10 cellular contexts compared by ENCODE assay signal in the genomic region with DNA sequence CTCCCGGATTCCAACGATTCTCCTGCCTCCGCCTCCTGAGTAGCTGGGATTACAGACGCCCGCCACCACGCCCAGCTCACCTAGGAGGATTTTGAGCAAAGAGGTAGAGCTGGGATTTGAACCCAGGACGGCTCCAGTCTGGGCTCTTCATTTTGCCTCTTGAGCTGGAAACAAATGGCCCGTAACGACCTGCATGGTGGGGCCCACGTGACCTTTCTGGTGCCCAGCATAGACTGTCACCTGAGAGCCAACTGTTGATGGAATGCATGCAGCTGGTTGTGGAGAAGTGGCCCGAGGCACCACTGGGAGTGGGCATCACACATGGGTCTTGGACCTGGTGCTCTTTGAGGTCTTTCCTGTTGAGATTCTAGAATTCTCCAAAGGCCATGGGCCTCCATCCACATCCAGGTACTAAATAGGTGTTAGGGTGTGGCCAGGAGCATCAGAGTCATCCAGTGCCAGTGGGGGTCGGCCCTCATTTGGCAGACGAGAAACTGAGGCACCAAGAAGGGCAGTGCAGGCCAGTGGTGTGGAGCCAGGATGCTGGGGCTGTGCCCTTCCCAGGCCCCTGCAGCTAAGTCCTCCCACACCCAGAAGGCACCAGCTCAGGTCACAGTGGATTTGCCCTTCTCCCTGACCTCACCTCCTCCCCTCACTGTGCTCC. TPM values are rescaled to one million over a fixed set of nuclear protein-coding genes. Genes with fewer than 3 reads are reported as not detected.
DNase-seq lines count a peak whose midpoint lies in the region; ATAC-seq and TF ChIP-seq lines count a peak whose summit lies in the region.
"Had no signal": no experiment of that assay in that cellular context is flagged by ENCODE, and none has a peak within 500 bp of the region (broad histone marks: within the 10 kb centered on the region; RNA-seq: fewer than 3 reads in every experiment).

No MANE protein-coding gene starts in this region.

- H3K4me1 ChIP-seq in fibroblast of lung (ENCODE audit: control insufficient read depth, extremely low read depth, insufficient read depth, low read length) (peaks cover 8% of the 10 kb centered on the region), stomach smooth muscle (ENCODE audit: control insufficient read depth, insufficient read depth, low read length) (peaks cover 63% of the 10 kb centered on the region)

- no peaks in the 10 kb centered on the region for H3K9me3 ChIP-seq in fibroblast of lung (ENCODE audit: control insufficient read depth, insufficient read depth, low read depth, low read length)
- H3K9me3 ChIP-seq in stomach smooth muscle (ENCODE audit: control insufficient read depth in 2 of 2, low read length in 2 of 2): no peaks in the 10 kb centered on the region
- H3K9me3 ChIP-seq: SJSA1 had no signal

- no peak for TF ChIP-seq CTCF in fibroblast of lung (conservative IDR thresholded peaks at IDR 0.05 in 1 of 2, IDR thresholded peaks at IDR 0.05 in 1 of 2; ENCODE audit: low read depth in 1 of 2, low read length in 2 of 2)

- H3K36me3 ChIP-seq in fibroblast of lung (ENCODE audit: control insufficient read depth, insufficient read depth, low read length): peaks cover 26% of the 10 kb centered on the region
- peaks cover 22 to 40% of the 10 kb centered on the region in 2 donors for H3K36me3 ChIP-seq in stomach smooth muscle (ENCODE audit: control insufficient read depth in 2 of 2, insufficient read depth in 2 of 2, low read length in 2 of 2)

- H2AFZ ChIP-seq in fibroblast of lung (ENCODE audit: low read length): no peak overlapping the region

- H3K9ac ChIP-seq in fibroblast of lung (ENCODE audit: insufficient read depth, low read length) (no peak overlapping the region), stomach smooth muscle (ENCODE audit: low read length in 2 of 2) (peak overlapping the region in 1 of 2 donors; percentile 21)

- DNase-seq in activated CD8-positive, alpha-beta memory T cell treated with anti-CD3 and anti-CD28 coated beads, Interleukin-2, amount 50 U/mL, for 48 hours: peak; percentile 62
- DNase-seq in activated CD8-positive, alpha-beta memory T cell treated with anti-CD3 and anti-CD28 coated beads for 24 hours: no peak
- DNase-seq in fibroblast of lung (ENCODE audit: low read depth in 2 of 2): no peak
- DNase-seq in stimulated activated CD4-positive, alpha-beta T cell treated with anti-CD3 and anti-CD28 coated beads, Interleukin-1b, Interleukin-23, amount 100 ng/mL, for 48 hours: no peak
- DNase-seq in NCI-H128 (lab: John Stamatoyannopoulos, UW; ENCODE audit: unreplicated experiment): no peak
- no peak for DNase-seq in HK-2 (ENCODE audit: unreplicated experiment)

- 0 out of 3 replicates have a peak, but pooled peaks have one; percentile 0 for ATAC-seq in SK-N-SH treated with all-trans-retinoic acid at 6 μM for 48 hours

- peak overlapping the region; percentile 27 for H3K4me2 ChIP-seq in fibroblast of lung (ENCODE audit: extremely low read depth, insufficient read depth, low read length)

- H3K4me3 ChIP-seq in fibroblast of lung (replicated peaks in 1 of 4; ENCODE audit: control extremely low read depth in 1 of 4, insufficient read depth in 1 of 4, low read depth in 3 of 4, low read length in 4 of 4) (peak overlapping the region in 1 of 4 experiments; percentile 7), stomach smooth muscle (ENCODE audit: low read length in 2 of 2) (peak overlapping the region; percentile 5 to 57)

- H4K20me1 ChIP-seq in fibroblast of lung (ENCODE audit: control insufficient read depth, extremely low read depth, insufficient read depth, low read length): peaks cover 3% of the 10 kb centered on the region

- H3K27ac ChIP-seq in fibroblast of lung (ENCODE audit: insufficient read depth, low read length) (no peak overlapping the region), stomach smooth muscle (ENCODE audit: low read length) (peak overlapping the region; percentile 55)
- H3K27ac ChIP-seq: SJSA1 had no signal

- H3K79me2 ChIP-seq in fibroblast of lung (ENCODE audit: control insufficient read depth, insufficient read depth, low read length): peaks cover 50% of the 10 kb centered on the region

- H3K27me3 ChIP-seq in fibroblast of lung (ENCODE audit: control insufficient read depth, insufficient read depth, low read length) (no peaks in the 10 kb centered on the region), stomach smooth muscle (ENCODE audit: control insufficient read depth in 1 of 2, insufficient read depth in 2 of 2, low read length in 2 of 2) (no peaks in the 10 kb centered on the region)
- H3K27me3 ChIP-seq: SJSA1 had no signal

TF ChIP-seq in SK-N-SH treated with all-trans-retinoic acid at 6 μM for 48 hours, 23 proteins besides CTCF, POLR2A, EP300 and RAD21:
- TF ChIP-seq ARNTL (CRISPR knock-in tag; IDR thresholded peaks at IDR 0.05; ENCODE audit: borderline replicate concordance, low read depth) (no peak), ISL1 (CRISPR knock-in tag; IDR thresholded peaks at IDR 0.05) (no peak), ZFP30 (CRISPR knock-in tag; IDR thresholded peaks at IDR 0.05) (no peak), TCF4 (CRISPR knock-in tag; IDR thresholded peaks at IDR 0.05; ENCODE audit: borderline replicate concordance) (no peak), BACH2 (CRISPR knock-in tag; IDR thresholded peaks at IDR 0.05; ENCODE audit: borderline replicate concordance) (no peak), PPARA (CRISPR knock-in tag; IDR thresholded peaks at IDR 0.05; ENCODE audit: borderline replicate concordance) (no peak), OSR1 (CRISPR knock-in tag; IDR thresholded peaks at IDR 0.05) (no peak), SNAI2 (CRISPR knock-in tag; IDR thresholded peaks at IDR 0.05) (no peak), ZNF8 (CRISPR knock-in tag; IDR thresholded peaks at IDR 0.05) (no peak), TOX (CRISPR knock-in tag; IDR thresholded peaks at IDR 0.05; ENCODE audit: borderline replicate concordance) (no peak), GLIS3 (CRISPR knock-in tag; IDR thresholded peaks at IDR 0.05) (no peak), ESRRG (CRISPR knock-in tag; IDR thresholded peaks at IDR 0.05) (no peak), ZC3H10 (CRISPR knock-in tag; IDR thresholded peaks at IDR 0.05) (no peak), CSDC2 (CRISPR knock-in tag; IDR thresholded peaks at IDR 0.05) (no peak), ZFP3 (CRISPR knock-in tag; IDR thresholded peaks at IDR 0.05) (no peak)
- TF ChIP-seq, protein P1, sequence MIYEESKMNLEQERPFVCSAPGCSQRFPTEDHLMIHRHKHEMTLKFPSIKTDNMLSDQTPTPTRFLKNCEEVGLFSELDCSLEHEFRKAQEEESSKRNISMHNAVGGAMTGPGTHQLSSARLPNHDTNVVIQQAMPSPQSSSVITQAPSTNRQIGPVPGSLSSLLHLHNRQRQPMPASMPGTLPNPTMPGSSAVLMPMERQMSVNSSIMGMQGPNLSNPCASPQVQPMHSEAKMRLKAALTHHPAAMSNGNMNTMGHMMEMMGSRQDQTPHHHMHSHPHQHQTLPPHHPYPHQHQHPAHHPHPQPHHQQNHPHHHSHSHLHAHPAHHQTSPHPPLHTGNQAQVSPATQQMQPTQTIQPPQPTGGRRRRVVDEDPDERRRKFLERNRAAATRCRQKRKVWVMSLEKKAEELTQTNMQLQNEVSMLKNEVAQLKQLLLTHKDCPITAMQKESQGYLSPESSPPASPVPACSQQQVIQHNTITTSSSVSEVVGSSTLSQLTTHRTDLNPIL (CRISPR knock-in tag; IDR thresholded peaks at IDR 0.05; ENCODE audit: low read depth): no peak
- TF ChIP-seq, protein P2, sequence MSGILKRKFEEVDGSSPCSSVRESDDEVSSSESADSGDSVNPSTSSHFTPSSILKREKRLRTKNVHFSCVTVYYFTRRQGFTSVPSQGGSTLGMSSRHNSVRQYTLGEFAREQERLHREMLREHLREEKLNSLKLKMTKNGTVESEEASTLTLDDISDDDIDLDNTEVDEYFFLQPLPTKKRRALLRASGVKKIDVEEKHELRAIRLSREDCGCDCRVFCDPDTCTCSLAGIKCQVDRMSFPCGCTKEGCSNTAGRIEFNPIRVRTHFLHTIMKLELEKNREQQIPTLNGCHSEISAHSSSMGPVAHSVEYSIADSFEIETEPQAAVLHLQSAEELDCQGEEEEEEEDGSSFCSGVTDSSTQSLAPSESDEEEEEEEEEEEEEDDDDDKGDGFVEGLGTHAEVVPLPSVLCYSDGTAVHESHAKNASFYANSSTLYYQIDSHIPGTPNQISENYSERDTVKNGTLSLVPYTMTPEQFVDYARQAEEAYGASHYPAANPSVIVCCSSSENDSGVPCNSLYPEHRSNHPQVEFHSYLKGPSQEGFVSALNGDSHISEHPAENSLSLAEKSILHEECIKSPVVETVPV (CRISPR knock-in tag; IDR thresholded peaks at IDR 0.05): no peak
- TF ChIP-seq, protein P3, sequence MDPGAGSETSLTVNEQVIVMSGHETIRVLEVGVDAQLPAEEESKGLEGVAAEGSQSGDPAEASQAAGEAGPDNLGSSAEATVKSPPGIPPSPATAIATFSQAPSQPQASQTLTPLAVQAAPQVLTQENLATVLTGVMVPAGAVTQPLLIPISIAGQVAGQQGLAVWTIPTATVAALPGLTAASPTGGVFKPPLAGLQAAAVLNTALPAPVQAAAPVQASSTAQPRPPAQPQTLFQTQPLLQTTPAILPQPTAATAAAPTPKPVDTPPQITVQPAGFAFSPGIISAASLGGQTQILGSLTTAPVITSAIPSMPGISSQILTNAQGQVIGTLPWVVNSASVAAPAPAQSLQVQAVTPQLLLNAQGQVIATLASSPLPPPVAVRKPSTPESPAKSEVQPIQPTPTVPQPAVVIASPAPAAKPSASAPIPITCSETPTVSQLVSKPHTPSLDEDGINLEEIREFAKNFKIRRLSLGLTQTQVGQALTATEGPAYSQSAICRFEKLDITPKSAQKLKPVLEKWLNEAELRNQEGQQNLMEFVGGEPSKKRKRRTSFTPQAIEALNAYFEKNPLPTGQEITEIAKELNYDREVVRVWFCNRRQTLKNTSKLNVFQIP (CRISPR knock-in tag; IDR thresholded peaks at IDR 0.05; ENCODE audit: borderline replicate concordance, low read depth): no peak

RNA-seq across cellular contexts. Expression of a gene that starts 3.9 kb away (rescaled TPM):
- 555 and 646 TPM in 2 replicates for total RNA-seq in fibroblast of lung
- 412 and 546 TPM in 2 replicates for polyA plus RNA-seq in fibroblast of lung
- polyA plus RNA-seq in fibroblast of lung (2012): 304 and 415 TPM in 2 replicates
- 84.5 and 105 TPM in 2 replicates for polyA minus RNA-seq in fibroblast of lung (ENCODE audit: low replicate concordance)

RNA-seq across cellular contexts. Expression of a gene that starts 8.3 kb away (rescaled TPM):
- total RNA-seq in fibroblast of lung: 42.9 and 44.3 TPM in 2 replicates
- 41.6 and 49.3 TPM in 2 replicates for polyA plus RNA-seq in fibroblast of lung
- polyA plus RNA-seq in fibroblast of lung (2012): 59.8 and 81.2 TPM in 2 replicates
- polyA minus RNA-seq in fibroblast of lung (ENCODE audit: low replicate concordance): 4.2 and 11.9 TPM in 2 replicates

RNA-seq across cellular contexts. Expression of a gene that starts 22.1 kb away (rescaled TPM):
- total RNA-seq in fibroblast of lung: 16.4 and 19.0 TPM in 2 replicates
- polyA plus RNA-seq in fibroblast of lung: 16.8 and 20.9 TPM in 2 replicates
- 17.4 and 20.1 TPM in 2 replicates for polyA plus RNA-seq in fibroblast of lung (2012)
- 47.9 and 55.7 TPM in 2 replicates for polyA minus RNA-seq in fibroblast of lung (ENCODE audit: low replicate concordance)

RNA-seq across cellular contexts. Expression of a gene that starts 46.3 kb away (rescaled TPM):
- under 0.01 TPM in 1 of 2 replicates, not detected in the other for total RNA-seq in fibroblast of lung
- polyA plus RNA-seq in fibroblast of lung: 0.01 TPM in 1 of 2 replicates, not detected in the other
- polyA plus RNA-seq in fibroblast of lung (2012): not detected in 2 replicates
- not detected in 2 replicates for polyA minus RNA-seq in fibroblast of lung (ENCODE audit: low replicate concordance)
- total RNA-seq: kidney epithelial cell had no signal
